8 cellular contexts compared by ENCODE assay signal in the genomic region with DNA sequence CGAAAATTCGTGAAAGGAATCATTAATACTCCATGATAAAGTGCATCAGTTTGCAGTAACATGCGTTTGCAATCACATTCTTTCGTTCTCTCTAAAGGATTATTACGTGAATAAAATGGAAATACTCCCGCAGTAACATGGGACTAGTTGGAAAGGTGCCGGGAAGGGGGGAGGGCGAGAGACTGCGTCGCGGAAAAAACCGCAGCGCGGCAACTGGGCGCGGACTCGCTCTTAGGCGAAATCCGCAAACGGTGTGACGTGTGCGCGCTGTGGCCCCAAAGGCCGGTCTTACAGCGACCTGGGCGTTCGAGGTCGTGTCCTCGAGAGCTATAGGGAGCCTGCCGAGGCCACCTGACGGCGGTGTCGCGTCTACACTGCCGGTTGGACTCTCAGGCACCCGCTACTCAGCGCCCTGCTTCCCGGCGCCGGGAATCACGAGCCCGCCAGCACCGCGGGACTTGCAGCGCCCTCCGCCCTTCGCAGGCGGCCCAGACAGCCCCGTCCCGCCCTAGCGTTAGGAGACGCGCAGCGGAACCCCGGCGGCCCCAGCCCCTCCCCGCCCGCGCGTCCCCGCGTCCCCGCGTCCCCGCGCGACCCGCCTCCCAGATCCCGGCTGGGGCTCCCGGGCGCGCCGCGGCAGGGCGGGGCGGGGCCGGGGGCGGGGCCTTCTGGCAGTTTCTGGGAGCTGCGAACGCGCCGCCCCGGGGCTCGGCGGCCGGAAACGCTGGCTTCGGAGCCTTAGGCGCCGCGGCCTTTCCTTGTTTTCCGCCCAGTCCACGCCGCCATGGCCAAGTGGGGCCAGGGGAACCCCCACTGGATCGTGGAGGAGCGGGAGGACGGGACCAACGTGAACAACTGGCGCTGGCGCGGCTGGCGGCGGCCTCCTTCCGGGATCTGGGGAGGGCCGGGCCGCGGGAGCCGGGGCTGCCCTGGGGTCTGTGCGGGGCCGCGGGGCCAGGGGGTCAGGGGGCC. TPM values are rescaled to one million over a fixed set of nuclear protein-coding genes. Genes with fewer than 3 reads are reported as not detected.
DNase-seq lines count a peak whose midpoint lies in the region; ATAC-seq and TF ChIP-seq lines count a peak whose summit lies in the region.

No MANE protein-coding gene starts in this region.

- H3K27ac ChIP-seq in adipose tissue (ENCODE audit: low read depth, low read length) (peak overlapping the region; percentile 93), heart right ventricle (peak overlapping the region; percentile 94 to 100 (median 98)), upper lobe of left lung (peak overlapping the region; percentile 96 to 100 (median 98))

- H3K4me1 ChIP-seq in heart right ventricle (peaks cover 21 to 54% (median 47%) of the 10 kb centered on the region in 9 donors), upper lobe of left lung (peaks cover 38 to 46% (median 41%) of the 10 kb centered on the region in 4 donors)

- TF ChIP-seq EP300 in upper lobe of left lung (IDR thresholded peaks at IDR 0.05): peak in 1 of 4 donors; percentile 30

- intact Hi-C loops in heart right ventricle (cut with DNase I): loop anchor here in 3 of 10 donors (2.0 to 10.0 kb wide), 3 partner anchors 76 to 298 kb away; partner anchors contain the start of genes SANBR (in 1 of the 3) and USP34 (in 1 of the 3)
- intact Hi-C loops in posterior vena cava (cut with DNase I): no loop called here

- 1% methylated on average over 56 to 111 of the region's 111 CpGs for WGBS in adipose tissue, 3 donors
- WGBS in heart right ventricle, 2 donors: 0 to 1% methylated on average over 89 to 109 of the region's 111 CpGs
- 0 to 1% methylated on average over 17 to 46 of the region's 111 CpGs for WGBS in upper lobe of left lung, 2 donors

- TF ChIP-seq CTCF in GM13977 (IDR thresholded peaks at IDR 0.05; ENCODE audit: extremely low read depth, insufficient read depth, missing control alignments): no peak
- peak in 3 of 9 donors; percentile 23 to 43 (median 34) for TF ChIP-seq CTCF in heart right ventricle (IDR thresholded peaks at IDR 0.05)
- peak in 4 of 6 experiments; percentile 8 to 55 (median 46) for TF ChIP-seq CTCF in upper lobe of left lung (IDR thresholded peaks at IDR 0.05)

- peaks cover 0 to 31% (median 10%) of the 10 kb centered on the region in 9 donors for H3K36me3 ChIP-seq in heart right ventricle
- peaks cover 0 to 17% (median 12%) of the 10 kb centered on the region in 4 donors for H3K36me3 ChIP-seq in upper lobe of left lung

- in situ Hi-C loops in GM13977 (cut with MboI; ENCODE audit: low pct_unique_long_range_greater_than_20kb, low sequenced_read_pairs, unreplicated experiment): no loop called here

- H3K4me3 ChIP-seq in heart right ventricle (peak overlapping the region; percentile 62 to 97 (median 86)), upper lobe of left lung (peak overlapping the region; percentile 56 to 86 (median 66))

- TF ChIP-seq POLR2A in upper lobe of left lung (IDR thresholded peaks at IDR 0.05): peak; percentile 57 to 97 (median 90)

- H3K27me3 ChIP-seq in heart right ventricle (no peaks in the 10 kb centered on the region), upper lobe of left lung (no peaks in the 10 kb centered on the region)

- DNase-seq in GM13977 (ENCODE audit: low spot score): peak; percentile 99
- DNase-seq in NCI-H1436 treated with DMSO at 0.1 percent for 48 hours (lab: John Stamatoyannopoulos, UW): peak; percentile 28
- DNase-seq in SW480 (ENCODE audit: low spot score): peak; percentile 89
- DNase-seq in heart right ventricle: peak; percentile 94 to 97
- DNase-seq in posterior vena cava (ENCODE audit: low spot score): peak; percentile 98
- peak; percentile 96 to 100 for DNase-seq in upper lobe of left lung

- ATAC-seq in HG02852 (IDR thresholded peaks at IDR 0.05; ENCODE audit: unreplicated experiment): peak; percentile 70
- ATAC-seq in heart right ventricle: peak; percentile 87 to 95 (median 92)
- peak; percentile 94 to 96 for ATAC-seq in upper lobe of left lung (ENCODE audit: low FRiP score in 2 of 2)

- H3K9me3 ChIP-seq in heart right ventricle (no peaks in the 10 kb centered on the region), upper lobe of left lung (no peaks in the 10 kb centered on the region)

RNA-seq across cellular contexts. Expression of gene C2orf74, which starts 15.1 kb away (rescaled TPM):
- polyA plus RNA-seq in adipose tissue: 10 to 100 TPM; 11.4 to 33.6 (median 15.2) TPM
- total RNA-seq in heart right ventricle: 10 to 100 TPM; 16.5 to 29.8 (median 24.0) TPM
- polyA plus RNA-seq in heart right ventricle: 10 to 100 TPM; 20.3 to 39.0 TPM
- 10 to 100 TPM in 1 of 2 donors, 1 to 10 TPM in 1; 6.6 to 18.6 TPM for total RNA-seq in posterior vena cava
- total RNA-seq in upper lobe of left lung: 10 to 100 TPM; 11.9 to 20.7 (median 16.6) TPM

Comparison
In these comparisons a context has a peak if more than half of its experiments do, and no peak if none do; other contexts are left out.
1. Peak in every context shown above with its lines: DNase-seq, ATAC-seq, H3K4me3 ChIP-seq and H3K27ac ChIP-seq.
2. DNase-seq: peak in every context shown above with its lines; median percentile 99 in GM13977; 98 in posterior vena cava; 98 in upper lobe of left lung; 96 in heart right ventricle; 89 in SW480; 28 in NCI-H1436 treated with DMSO at 0.1 percent for 48 hours.